In the genomic region with DNA sequence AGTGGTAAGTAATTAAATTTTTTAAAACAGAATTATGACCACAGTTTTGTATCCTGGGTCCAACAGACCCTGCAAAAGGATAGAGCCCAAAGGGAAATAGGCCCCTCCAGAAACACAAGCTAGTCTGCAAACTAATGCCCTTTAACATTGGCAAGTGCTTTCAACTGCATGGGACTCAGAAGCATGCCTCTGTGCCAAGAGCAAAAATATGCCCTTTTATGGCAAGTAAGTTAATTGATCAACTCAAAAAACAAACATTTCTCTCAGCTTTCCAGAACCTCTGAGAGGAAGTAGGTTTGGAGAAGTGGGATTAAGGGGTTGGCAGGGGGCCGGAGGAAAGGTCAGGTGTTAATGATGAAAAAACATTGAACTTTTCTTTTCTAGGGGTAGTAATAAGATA, we compare ENCODE assay signal across 19 cellular contexts.
DNase-seq lines count a peak whose midpoint lies in the region; ATAC-seq and TF ChIP-seq lines count a peak whose summit lies in the region.
"Had no signal": no experiment of that assay in that cellular context is flagged by ENCODE, and none has a peak within 500 bp of the region (broad histone marks: within the 10 kb centered on the region; RNA-seq: fewer than 3 reads in every experiment).

No MANE protein-coding gene starts in this region.

- no peaks in the 10 kb centered on the region for H3K9me3 Mint-ChIP-seq in activated naive CD8-positive, alpha-beta T cell treated with anti-CD3 and anti-CD28 coated beads for 36 hours
- H3K9me3 Mint-ChIP-seq: CD4-positive, CD25-positive, alpha-beta regulatory T cell had no signal

- H3K4me2 ChIP-seq in fibroblast of lung (ENCODE audit: extremely low read depth, insufficient read depth, low read length): no peak overlapping the region

- H4K20me1 ChIP-seq in fibroblast of lung (ENCODE audit: control insufficient read depth, extremely low read depth, insufficient read depth, low read length): no peaks in the 10 kb centered on the region

- H3K9ac ChIP-seq in fibroblast of lung (ENCODE audit: insufficient read depth, low read length): no peak overlapping the region

- CTCF ChIA-PET in AG04450 (lab: Charles Lee): interaction anchor here (0.7 to 2.1 kb wide), 6 partner anchors 9 to 220 kb away, joined by 3 to 11 read pairs (median 6); no protein-coding TSS in a partner anchor

- no peak overlapping the region for H3K27ac Mint-ChIP-seq in activated naive CD8-positive, alpha-beta T cell treated with anti-CD3 and anti-CD28 coated beads for 36 hours
- H3K27ac Mint-ChIP-seq: CD4-positive, CD25-positive, alpha-beta regulatory T cell had no signal

- DNase-seq in AG04450 (ENCODE audit: low read depth, low spot score) (no peak), EH (ENCODE audit: low read depth) (peak; percentile 54), fibroblast of lung (ENCODE audit: low read depth in 2 of 2) (peak in 1 of 2 donors; percentile 38), SW480 (ENCODE audit: low spot score) (no peak), NCI-H1092 (lab: John Stamatoyannopoulos, UW) (no peak), HuH-7 (ENCODE audit: low spot score) (no peak)
- DNase-seq in activated naive CD8-positive, alpha-beta T cell treated with anti-CD3 and anti-CD28 coated beads for 36 hours: no peak
- DNase-seq: CD4-positive, CD25-positive, alpha-beta regulatory T cell; COR-L47; DMS79 treated with DMSO at 0.1 percent for 48 hours; KBM-7; NCI-H1105 treated with DMSO at 0.1 percent for 48 hours; NCI-H1694; NCI-H2081; NCI-H2171 treated with DMSO at 0.1 percent for 48 hours; NCI-H526; Right ventricle myocardium superior had no signal

- H2AFZ ChIP-seq in fibroblast of lung (ENCODE audit: low read length): no peak overlapping the region

- POLR2A ChIA-PET in AG04450 (lab: Yijun Ruan, JAX): no interaction called here

- peak overlapping the region; percentile 21 for H3K27ac ChIP-seq in AG04450 (ENCODE audit: low read depth, low read length)
- peak overlapping the region; percentile 27 for H3K27ac ChIP-seq in fibroblast of lung (ENCODE audit: insufficient read depth, low read length)

- no peaks in the 10 kb centered on the region for H3K36me3 ChIP-seq in fibroblast of lung (ENCODE audit: control insufficient read depth, insufficient read depth, low read length)

- H3K79me2 ChIP-seq in fibroblast of lung (ENCODE audit: control insufficient read depth, insufficient read depth, low read length): no peaks in the 10 kb centered on the region

- H3K4me3 ChIP-seq in AG04450 (ENCODE audit: low read depth, low read length): no peak overlapping the region
- H3K4me3 ChIP-seq in fibroblast of lung (replicated peaks in 1 of 4; ENCODE audit: control extremely low read depth in 1 of 4, insufficient read depth in 1 of 4, low read depth in 3 of 4, low read length in 4 of 4): no peak overlapping the region
- H3K4me3 ChIP-seq: A549 had no signal

- peak overlapping the region; percentile 43 for H3K4me3 Mint-ChIP-seq in activated naive CD8-positive, alpha-beta T cell treated with anti-CD3 and anti-CD28 coated beads for 36 hours

- H3K9me3 ChIP-seq in AG04450 (ENCODE audit: control insufficient read depth, insufficient read depth, low read length): no peaks in the 10 kb centered on the region; the same call in none of the 2 replicates
- H3K9me3 ChIP-seq in fibroblast of lung (ENCODE audit: control insufficient read depth, insufficient read depth, low read depth, low read length): no peaks in the 10 kb centered on the region
- H3K9me3 ChIP-seq: A549 had no signal

- no peak for ATAC-seq in GM19395 (IDR thresholded peaks at IDR 0.05; ENCODE audit: unreplicated experiment)

- H3K27me3 ChIP-seq in AG04450 (ENCODE audit: control insufficient read depth, insufficient read depth, low read length): no peaks in the 10 kb centered on the region
- H3K27me3 ChIP-seq in fibroblast of lung (ENCODE audit: control insufficient read depth, insufficient read depth, low read length): no peaks in the 10 kb centered on the region

- no peaks in the 10 kb centered on the region for H3K36me3 Mint-ChIP-seq in activated naive CD8-positive, alpha-beta T cell treated with anti-CD3 and anti-CD28 coated beads for 36 hours
- H3K36me3 Mint-ChIP-seq: CD4-positive, CD25-positive, alpha-beta regulatory T cell had no signal

- peaks cover 7% of the 10 kb centered on the region for H3K27me3 Mint-ChIP-seq in activated naive CD8-positive, alpha-beta T cell treated with anti-CD3 and anti-CD28 coated beads for 36 hours

- peaks cover 36% of the 10 kb centered on the region for H3K4me1 ChIP-seq in fibroblast of lung (ENCODE audit: control insufficient read depth, extremely low read depth, insufficient read depth, low read length)

- peaks cover 2% of the 10 kb centered on the region for H3K4me1 Mint-ChIP-seq in activated naive CD8-positive, alpha-beta T cell treated with anti-CD3 and anti-CD28 coated beads for 36 hours

- TF ChIP-seq CTCF in AG04450 (IDR thresholded peaks at IDR 0.05; ENCODE audit: low read depth, low read length): no peak
- TF ChIP-seq CTCF in fibroblast of lung (conservative IDR thresholded peaks at IDR 0.05 in 1 of 2, IDR thresholded peaks at IDR 0.05 in 1 of 2; ENCODE audit: low read depth in 1 of 2, low read length in 2 of 2): no peak
